In the genomic region with DNA sequence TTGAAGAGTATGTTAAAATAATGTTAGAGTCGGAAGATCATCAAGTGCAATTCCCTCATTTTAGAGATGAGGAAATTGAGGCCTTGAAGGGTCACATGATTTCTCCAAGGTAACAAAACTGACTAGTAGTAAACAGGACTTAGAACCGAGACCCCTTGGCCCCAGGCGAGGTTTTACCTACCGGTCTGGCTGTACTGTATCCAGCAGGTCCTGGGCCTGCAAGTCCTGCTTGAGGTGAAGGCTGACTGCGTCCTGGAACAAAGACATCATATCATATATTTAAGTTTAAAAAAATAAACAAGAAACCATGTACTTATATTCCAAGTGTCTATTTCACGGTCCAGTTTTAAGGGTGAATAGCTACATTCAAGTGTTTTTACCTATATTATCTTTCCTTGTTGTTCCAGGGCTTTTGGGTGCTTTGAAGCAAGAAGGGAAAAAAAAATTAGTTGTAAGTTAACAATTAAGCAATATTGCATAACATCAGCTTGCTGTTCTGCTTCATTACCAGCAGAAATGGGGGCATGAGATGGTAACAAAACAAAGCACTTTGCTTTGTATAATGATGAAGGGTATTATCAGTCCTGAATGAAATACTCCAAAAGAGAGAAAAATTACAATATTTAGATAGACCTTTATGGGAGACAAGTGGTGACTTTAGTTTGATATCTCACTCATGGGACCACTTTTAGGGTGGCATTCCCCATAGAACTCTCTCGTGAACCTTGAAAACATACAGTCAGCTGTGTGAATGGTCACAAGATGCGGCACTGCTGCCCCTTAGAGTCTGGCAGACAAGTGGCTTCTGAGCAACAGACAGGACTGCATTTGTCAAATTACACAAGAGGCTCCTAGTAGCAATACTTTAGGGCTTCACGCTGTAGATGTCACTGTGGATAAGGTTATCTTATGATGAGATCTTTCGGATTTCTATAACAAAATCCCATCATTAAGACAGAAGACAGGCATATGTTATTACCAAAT, we compare ENCODE assay signal across 17 cellular contexts. TPM values are rescaled to one million over a fixed set of nuclear protein-coding genes. Genes with fewer than 3 reads are reported as not detected.
"Had no signal": no experiment of that assay in that cellular context is flagged by ENCODE, and none has a peak within 500 bp of the region (broad histone marks: within the 10 kb centered on the region; RNA-seq: fewer than 3 reads in every experiment).

No MANE protein-coding gene starts in this region.

- H3K27ac ChIP-seq: cardiac muscle cell, hepatocyte, pancreas, right atrium auricular region, testis, upper lobe of left lung had no signal

- H2AFZ ChIP-seq: hepatocyte had no signal

- DNase-seq: activated B cell treated with CpG ODN at 0.5 μM for 24 hours; activated CD4-positive, alpha-beta T cell treated with anti-CD3 and anti-CD28 coated beads for 48 hours; activated CD8-positive, alpha-beta T cell treated with anti-CD3 and anti-CD28 coated beads for 36 hours; activated effector memory CD4-positive, alpha-beta T cell treated with anti-CD3 and anti-CD28 coated beads, Interleukin-2, amount 50 U/mL, for 16 hours; activated T-cell treated with anti-CD3 and anti-CD28 coated beads, Interleukin-2, amount 50 U/mL, for 48 hours; midbrain; pancreas; small intestine; stimulated activated naive CD8-positive, alpha-beta T cell treated with anti-CD3 and anti-CD28 coated beads, Interleukin-15, amount 100 ng/mL, for 72 hours; testis; upper lobe of left lung had no signal

- H3K4me2 ChIP-seq: hepatocyte had no signal

- H3K27me3 ChIP-seq: cardiac muscle cell, hepatocyte, pancreas, right atrium auricular region, testis, upper lobe of left lung had no signal

- H3K9me3 Mint-ChIP-seq: activated B cell treated with CpG ODN at 0.5 μM for 24 hours; activated CD8-positive, alpha-beta T cell treated with anti-CD3 and anti-CD28 coated beads for 36 hours; activated naive CD4-positive, alpha-beta T cell treated with anti-CD3 and anti-CD28 coated beads, Interleukin-2, amount 50 U/mL, for 72 hours; stimulated activated naive CD8-positive, alpha-beta T cell treated with anti-CD3 and anti-CD28 coated beads, Interleukin-15, amount 100 ng/mL, for 72 hours had no signal

- H3K4me1 Mint-ChIP-seq: activated B cell treated with CpG ODN at 0.5 μM for 24 hours; stimulated activated naive CD8-positive, alpha-beta T cell treated with anti-CD3 and anti-CD28 coated beads, Interleukin-15, amount 100 ng/mL, for 72 hours had no signal

- ATAC-seq: activated CD8-positive, alpha-beta T cell treated with anti-CD3 and anti-CD28 coated beads for 36 hours; activated naive CD4-positive, alpha-beta T cell treated with anti-CD3 and anti-CD28 coated beads, Interleukin-2, amount 50 U/mL, for 72 hours; esophagus mucosa; stimulated activated naive CD8-positive, alpha-beta T cell treated with anti-CD3 and anti-CD28 coated beads, Interleukin-15, amount 100 ng/mL, for 72 hours had no signal

- H3K4me3 Mint-ChIP-seq: activated B cell treated with CpG ODN at 0.5 μM for 24 hours; activated CD8-positive, alpha-beta T cell treated with anti-CD3 and anti-CD28 coated beads for 36 hours; stimulated activated naive CD8-positive, alpha-beta T cell treated with anti-CD3 and anti-CD28 coated beads, Interleukin-15, amount 100 ng/mL, for 72 hours had no signal

- H3K79me2 ChIP-seq: hepatocyte had no signal

- FAIRE-seq: small intestine had no signal

- H3K9me3 ChIP-seq: pancreas, right atrium auricular region, testis, upper lobe of left lung had no signal

- H3K27me3 Mint-ChIP-seq: activated B cell treated with CpG ODN at 0.5 μM for 24 hours; activated CD8-positive, alpha-beta T cell treated with anti-CD3 and anti-CD28 coated beads for 36 hours; stimulated activated naive CD8-positive, alpha-beta T cell treated with anti-CD3 and anti-CD28 coated beads, Interleukin-15, amount 100 ng/mL, for 72 hours had no signal

- H3K27ac Mint-ChIP-seq: activated B cell treated with CpG ODN at 0.5 μM for 24 hours; activated CD8-positive, alpha-beta T cell treated with anti-CD3 and anti-CD28 coated beads for 36 hours; activated naive CD4-positive, alpha-beta T cell treated with anti-CD3 and anti-CD28 coated beads, Interleukin-2, amount 50 U/mL, for 72 hours had no signal

- H3K4me3 ChIP-seq: cardiac muscle cell, hepatocyte, lung, pancreas, right atrium auricular region, testis, upper lobe of left lung had no signal

- H3K4me1 ChIP-seq: pancreas, right atrium auricular region, testis, upper lobe of left lung had no signal

- H3K36me3 Mint-ChIP-seq: activated naive CD4-positive, alpha-beta T cell treated with anti-CD3 and anti-CD28 coated beads, Interleukin-2, amount 50 U/mL, for 72 hours had no signal

RNA-seq across cellular contexts. Expression of gene TCP10L, which starts 56.7 kb away (rescaled TPM):
- total RNA-seq: esophagus mucosa had no signal
